In the genomic region with DNA sequence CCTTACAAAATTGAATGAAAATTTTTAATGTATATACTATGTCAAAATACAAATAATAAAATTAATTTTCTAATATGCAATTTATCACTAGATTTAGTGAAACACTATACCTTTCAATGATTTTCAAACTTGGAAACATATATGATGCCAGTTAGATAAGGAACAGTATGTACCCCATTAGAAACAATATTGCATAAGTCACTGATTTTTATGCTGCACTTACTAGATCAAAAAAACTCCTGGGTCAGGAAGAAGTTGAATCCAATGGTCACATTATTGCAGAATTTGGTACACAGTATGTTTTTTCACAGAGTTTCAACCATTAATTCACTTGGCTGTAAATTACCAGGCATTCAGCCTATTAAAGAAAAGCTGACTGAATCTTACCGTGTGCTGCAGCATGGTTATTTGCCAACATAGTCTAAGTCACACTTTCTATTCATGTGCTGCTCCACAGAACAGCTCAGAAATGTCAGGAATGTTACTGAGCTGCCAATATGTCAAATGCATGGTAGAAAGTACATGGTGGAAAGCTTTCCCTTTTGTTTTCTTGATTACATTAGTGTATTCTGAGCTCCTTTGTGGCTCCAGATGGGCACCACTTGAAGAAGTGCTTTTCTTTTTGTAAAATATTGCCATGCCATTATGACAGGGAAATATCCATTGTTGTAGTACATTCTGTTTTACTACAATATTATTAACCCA, we compare ENCODE assay signal across 1 cellular context.
TF ChIP-seq lines count a peak whose summit lies in the region.

No MANE protein-coding gene starts in this region.

TF ChIP-seq in WTC11, 78 proteins besides CTCF, POLR2A, EP300 and RAD21 (continued from another document):
- TF ChIP-seq, protein P1, sequence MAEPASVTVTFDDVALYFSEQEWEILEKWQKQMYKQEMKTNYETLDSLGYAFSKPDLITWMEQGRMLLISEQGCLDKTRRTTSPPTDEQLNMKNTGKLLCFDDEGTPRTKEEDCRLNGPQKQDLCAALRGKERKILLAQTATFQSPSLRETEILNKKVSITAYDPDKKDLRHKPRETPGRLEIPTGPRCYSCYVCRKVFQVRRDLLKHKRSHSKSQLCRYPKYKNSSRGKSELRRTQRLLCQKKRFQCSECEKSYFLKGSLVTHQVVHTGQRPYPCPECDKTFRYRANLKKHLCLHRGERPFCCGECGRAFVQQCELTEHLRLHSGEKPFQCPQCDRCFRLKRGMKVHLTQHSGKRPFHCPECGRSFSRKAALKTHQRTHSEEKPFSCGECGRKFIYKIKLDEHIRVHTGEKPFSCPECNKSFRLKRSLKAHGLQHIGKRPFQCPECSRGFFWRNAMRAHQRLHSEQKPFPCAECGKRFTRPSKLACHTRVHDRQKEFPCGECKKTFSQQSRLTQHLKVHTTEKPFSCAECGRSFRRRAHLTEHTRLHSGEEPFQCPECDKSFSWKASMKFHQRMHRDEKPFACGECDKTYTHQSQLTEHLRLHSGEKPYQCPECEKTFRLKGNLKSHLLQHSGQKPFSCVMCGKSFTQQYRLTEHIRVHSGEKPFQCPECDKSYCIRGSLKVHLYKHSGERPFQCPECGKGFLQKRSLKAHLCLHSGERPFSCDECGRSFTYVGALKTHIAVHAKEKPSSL (CRISPR knock-in tag; conservative IDR thresholded peaks at IDR 0.05) = no peak
- TF ChIP-seq CBFB (CRISPR knock-in tag; IDR thresholded peaks at IDR 0.05; ENCODE audit: low read depth) = no peak
- TF ChIP-seq, protein P2, sequence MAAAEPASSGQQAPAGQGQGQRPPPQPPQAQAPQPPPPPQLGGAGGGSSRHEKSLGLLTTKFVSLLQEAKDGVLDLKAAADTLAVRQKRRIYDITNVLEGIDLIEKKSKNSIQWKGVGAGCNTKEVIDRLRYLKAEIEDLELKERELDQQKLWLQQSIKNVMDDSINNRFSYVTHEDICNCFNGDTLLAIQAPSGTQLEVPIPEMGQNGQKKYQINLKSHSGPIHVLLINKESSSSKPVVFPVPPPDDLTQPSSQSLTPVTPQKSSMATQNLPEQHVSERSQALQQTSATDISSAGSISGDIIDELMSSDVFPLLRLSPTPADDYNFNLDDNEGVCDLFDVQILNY (CRISPR knock-in tag; IDR thresholded peaks at IDR 0.05) = no peak
- TF ChIP-seq, protein P3, sequence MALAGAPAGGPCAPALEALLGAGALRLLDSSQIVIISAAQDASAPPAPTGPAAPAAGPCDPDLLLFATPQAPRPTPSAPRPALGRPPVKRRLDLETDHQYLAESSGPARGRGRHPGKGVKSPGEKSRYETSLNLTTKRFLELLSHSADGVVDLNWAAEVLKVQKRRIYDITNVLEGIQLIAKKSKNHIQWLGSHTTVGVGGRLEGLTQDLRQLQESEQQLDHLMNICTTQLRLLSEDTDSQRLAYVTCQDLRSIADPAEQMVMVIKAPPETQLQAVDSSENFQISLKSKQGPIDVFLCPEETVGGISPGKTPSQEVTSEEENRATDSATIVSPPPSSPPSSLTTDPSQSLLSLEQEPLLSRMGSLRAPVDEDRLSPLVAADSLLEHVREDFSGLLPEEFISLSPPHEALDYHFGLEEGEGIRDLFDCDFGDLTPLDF (CRISPR knock-in tag; IDR thresholded peaks at IDR 0.05) = no peak
- no peak for TF ChIP-seq ETV6 (CRISPR knock-in tag; IDR thresholded peaks at IDR 0.05)
- no peak for TF ChIP-seq GTF2I (CRISPR knock-in tag; conservative IDR thresholded peaks at IDR 0.05)
- TF ChIP-seq ZNF263 (CRISPR knock-in tag; IDR thresholded peaks at IDR 0.05; ENCODE audit: low read depth) = no peak
